Comparison of ENCODE assay signal across 13 cellular contexts in genomic region chr3:179236676-179237301, GRCh38. TPM values are rescaled to one million over a fixed set of nuclear protein-coding genes. Genes with fewer than 3 reads are reported as not detected.
DNase-seq lines count a peak whose midpoint lies in the region; ATAC-seq and TF ChIP-seq lines count a peak whose summit lies in the region.
"Had no signal": no experiment of that assay in that cellular context is flagged by ENCODE, and none has a peak within 500 bp of the region (broad histone marks: within the 10 kb centered on the region; RNA-seq: fewer than 3 reads in every experiment).

No MANE protein-coding gene starts in this region.

- H3K4me3 ChIP-seq in CD8-positive, alpha-beta T cell (ENCODE audit: low read depth, low read length): no peak overlapping the region
- H3K4me3 ChIP-seq: SJSA1 had no signal

- peaks cover 3% of the 10 kb centered on the region for H3K4me1 Mint-ChIP-seq in CD8-positive, alpha-beta T cell (ENCODE audit: low read depth)

- peak overlapping the region; percentile 11 for H3K27ac Mint-ChIP-seq in CD8-positive, alpha-beta T cell
- H3K27ac Mint-ChIP-seq: effector memory CD8-positive, alpha-beta T cell had no signal

- H3K27me3 Mint-ChIP-seq in CD8-positive, alpha-beta T cell (ENCODE audit: low read depth): no peaks in the 10 kb centered on the region
- H3K27me3 Mint-ChIP-seq: effector memory CD8-positive, alpha-beta T cell had no signal

- H3K36me3 ChIP-seq in CD8-positive, alpha-beta T cell (ENCODE audit: insufficient read depth, low read length): no peaks in the 10 kb centered on the region

- POLR2A ChIA-PET in CD8-positive, alpha-beta T cell (lab: Charles Lee): no interaction called here

- CTCF ChIA-PET in CD8-positive, alpha-beta T cell (lab: Charles Lee): no interaction called here

- ATAC-seq in CD8-positive, alpha-beta T cell: no peak
- ATAC-seq in HG02981 (IDR thresholded peaks at IDR 0.05; ENCODE audit: unreplicated experiment): peak; percentile 88
- ATAC-seq: effector memory CD8-positive, alpha-beta T cell had no signal

- H3K27ac ChIP-seq in CD8-positive, alpha-beta T cell (ENCODE audit: low read depth, low read length): no peak overlapping the region
- H3K27ac ChIP-seq: SJSA1 had no signal

- TF ChIP-seq CTCF in CD8-positive, alpha-beta T cell (IDR thresholded peaks at IDR 0.05): no peak

- H3K9me3 Mint-ChIP-seq in CD8-positive, alpha-beta T cell: no peaks in the 10 kb centered on the region
- H3K9me3 Mint-ChIP-seq: CD14-positive monocyte; effector memory CD8-positive, alpha-beta T cell had no signal

- H3K36me3 Mint-ChIP-seq in CD8-positive, alpha-beta T cell: peaks cover 26% of the 10 kb centered on the region

- H3K27me3 ChIP-seq in CD8-positive, alpha-beta T cell (ENCODE audit: insufficient read depth, low read length): no peaks in the 10 kb centered on the region
- H3K27me3 ChIP-seq: SJSA1 had no signal

- intact Hi-C loops in CD8-positive, alpha-beta T cell (cut with DNase I, micrococcal nuclease): loop anchor here in 1 of 2 experiments (1.0 kb wide), 1 partner anchor 10 kb away; no protein-coding TSS in a partner anchor

- H3K4me3 Mint-ChIP-seq in CD8-positive, alpha-beta T cell: no peak overlapping the region
- H3K4me3 Mint-ChIP-seq: CD14-positive monocyte; effector memory CD8-positive, alpha-beta T cell had no signal

- no peaks in the 10 kb centered on the region for H3K9me3 ChIP-seq in CD8-positive, alpha-beta T cell (ENCODE audit: low read length)
- H3K9me3 ChIP-seq: SJSA1 had no signal

- H3K4me1 ChIP-seq in CD8-positive, alpha-beta T cell (ENCODE audit: insufficient read depth, low read length): no peaks in the 10 kb centered on the region
- H3K4me1 ChIP-seq: SJSA1 had no signal

- no peak for DNase-seq in CD8-positive, alpha-beta T cell
- DNase-seq in GM19240 (ENCODE audit: insufficient read length, low spot score) (peak; percentile 10), NAMALWA (ENCODE audit: low spot score) (peak; percentile 39), hippocampal formation (lab: John Stamatoyannopoulos, UW) (no peak), NCI-H1417 treated with DMSO at 0.1 percent for 48 hours (lab: John Stamatoyannopoulos, UW) (no peak), iPS-NIHi11 (ENCODE audit: low spot score) (no peak), nucleus accumbens (lab: John Stamatoyannopoulos, UW) (no peak)
- DNase-seq: effector memory CD8-positive, alpha-beta T cell; kidney; NCI-H1436 had no signal

RNA-seq across cellular contexts. Expression of gene KCNMB3, which starts 14.1 kb away (rescaled TPM):
- total RNA-seq in CD8-positive, alpha-beta T cell: under 1 TPM; 0.33 to 0.36 TPM

Comparison
In these comparisons a context has a peak if more than half of its experiments do, and no peak if none do; other contexts are left out.
1. DNase-seq: peak in GM19240 (single experiment) and NAMALWA (single experiment); none in CD8-positive, alpha-beta T cell (0 of 7), hippocampal formation (0 of 2), NCI-H1417 treated with DMSO at 0.1 percent for 48 hours (single experiment), iPS-NIHi11 (single experiment) and nucleus accumbens (0 of 56).